7 cellular contexts compared by ENCODE assay signal in genomic region chr11:77819921-77820564, GRCh38. TPM values are rescaled to one million over a fixed set of nuclear protein-coding genes. Genes with fewer than 3 reads are reported as not detected.
DNase-seq lines count a peak whose midpoint lies in the region; ATAC-seq, FAIRE-seq and TF ChIP-seq lines count a peak whose summit lies in the region.

No MANE protein-coding gene starts in this region.

- peak overlapping the region; percentile 100 for H3K4me3 ChIP-seq in HEK293 (ENCODE audit: low read depth, low read length)

- FAIRE-seq in GM12891 (lab: Jason Lieb, UNC): no peak

- peaks cover 16% of the 10 kb centered on the region for H3K36me3 Mint-ChIP-seq in activated CD4-positive, alpha-beta T cell treated with anti-CD3 and anti-CD28 coated beads, Interleukin-2, amount 10 ng/mL, durations not matched to agents 7 days and 5 days (ENCODE audit: low read depth)
- H3K36me3 Mint-ChIP-seq in effector memory CD8-positive, alpha-beta T cell (ENCODE audit: insufficient read depth): peaks cover 17% of the 10 kb centered on the region
- peaks cover 5% of the 10 kb centered on the region for H3K36me3 Mint-ChIP-seq in mesothelial cell of epicardium

- peaks cover 31% of the 10 kb centered on the region for H3K4me1 Mint-ChIP-seq in activated CD4-positive, alpha-beta T cell treated with anti-CD3 and anti-CD28 coated beads, Interleukin-2, amount 10 ng/mL, durations not matched to agents 7 days and 5 days
- peaks cover 24 to 38% of the 10 kb centered on the region in 2 donors for H3K4me1 Mint-ChIP-seq in effector memory CD8-positive, alpha-beta T cell (ENCODE audit: low read depth in 2 of 2)
- peaks cover 33% of the 10 kb centered on the region for H3K4me1 Mint-ChIP-seq in mesothelial cell of epicardium

- TF ChIP-seq CTCF in HEK293 (tag by site-specific recombination; IDR thresholded peaks at IDR 0.05): no peak
- no peak for TF ChIP-seq CTCF in mesothelial cell of epicardium (IDR thresholded peaks at IDR 0.05; ENCODE audit: unreplicated experiment)

- POLR2A ChIA-PET in HEK293 (lab: Yijun Ruan, JAX): interaction anchor here (0.5 to 2.4 kb wide), 4 partner anchors 102 to 368 kb away, joined by 3 to 19 read pairs (median 4); partner anchors contain the start of genes INTS4 and KCTD21
- POLR2A ChIA-PET in activated CD4-positive, alpha-beta T cell treated with anti-CD3 and anti-CD28 coated beads, Interleukin-2, amount 10 ng/mL, durations not matched to agents 7 days and 5 days (lab: Charles Lee): no interaction called here

- peak; percentile 15 for DNase-seq in GM12891 (ENCODE audit: insufficient read length, low spot score)
- DNase-seq in NCI-H1092 (lab: John Stamatoyannopoulos, UW): peak; percentile 46
- DNase-seq in activated CD4-positive, alpha-beta T cell treated with anti-CD3 and anti-CD28 coated beads, Interleukin-2, amount 10 ng/mL, durations not matched to agents 7 days and 5 days: peak; percentile 31
- peak; percentile 15 to 31 (median 20) for DNase-seq in effector memory CD8-positive, alpha-beta T cell
- DNase-seq in mesothelial cell of epicardium (ENCODE audit: low spot score in 2 of 2, unreplicated experiment in 2 of 2): peak; percentile 47 to 72
- peak; percentile 63 for DNase-seq in stimulated activated CD8-positive, alpha-beta memory T cell treated with anti-CD3 and anti-CD28 coated beads, Interleukin-4, amount 100 ng/mL, for 48 hours

- H3K4me1 ChIP-seq in HEK293 (ENCODE audit: control insufficient read depth, insufficient read depth, low read length): no peaks in the 10 kb centered on the region

- no peaks in the 10 kb centered on the region for H3K36me3 ChIP-seq in HEK293 (ENCODE audit: control insufficient read depth in 2 of 2, insufficient read depth in 1 of 2, low read length in 2 of 2)

- H3K27ac Mint-ChIP-seq in activated CD4-positive, alpha-beta T cell treated with anti-CD3 and anti-CD28 coated beads, Interleukin-2, amount 10 ng/mL, durations not matched to agents 7 days and 5 days: peak overlapping the region; percentile 95
- peak overlapping the region; percentile 91 to 96 for H3K27ac Mint-ChIP-seq in effector memory CD8-positive, alpha-beta T cell
- H3K27ac Mint-ChIP-seq in mesothelial cell of epicardium: peak overlapping the region; percentile 98

- CTCF ChIA-PET in HEK293 (lab: Yijun Ruan, JAX): interaction anchor here (0.7 to 1.2 kb wide), 3 partner anchors 46 to 231 kb away, joined by 3 to 8 read pairs (median 3); no protein-coding TSS in a partner anchor
- CTCF ChIA-PET in activated CD4-positive, alpha-beta T cell treated with anti-CD3 and anti-CD28 coated beads, Interleukin-2, amount 10 ng/mL, durations not matched to agents 7 days and 5 days (lab: Charles Lee): interaction anchor here (0.7 to 0.8 kb wide), 3 partner anchors 81 to 175 kb away, joined by 3 to 5 read pairs (median 3); partner anchors contain the start of gene INTS4

- peak; percentile 4 for ATAC-seq in effector memory CD8-positive, alpha-beta T cell (replicated peaks)

- H3K27ac ChIP-seq in HEK293 (ENCODE audit: extremely low read depth, low read depth, low read length): peak overlapping the region; percentile 94

- H3K9me3 Mint-ChIP-seq in activated CD4-positive, alpha-beta T cell treated with anti-CD3 and anti-CD28 coated beads, Interleukin-2, amount 10 ng/mL, durations not matched to agents 7 days and 5 days: no peaks in the 10 kb centered on the region
- H3K9me3 Mint-ChIP-seq in effector memory CD8-positive, alpha-beta T cell: peaks cover 0 to under 1% of the 10 kb centered on the region in 2 donors
- H3K9me3 Mint-ChIP-seq in mesothelial cell of epicardium: peaks cover 6% of the 10 kb centered on the region

- no peaks in the 10 kb centered on the region for H3K9me3 ChIP-seq in HEK293 (ENCODE audit: control insufficient read depth, insufficient read depth, low read depth, low read length)

- TF ChIP-seq POLR2A in GM12891 (IDR thresholded peaks at IDR 0.05; ENCODE audit: low read depth, low read length): no peak

- H3K4me3 Mint-ChIP-seq in activated CD4-positive, alpha-beta T cell treated with anti-CD3 and anti-CD28 coated beads, Interleukin-2, amount 10 ng/mL, durations not matched to agents 7 days and 5 days: peak overlapping the region; percentile 98
- H3K4me3 Mint-ChIP-seq in effector memory CD8-positive, alpha-beta T cell: peak overlapping the region; percentile 87 to 98
- peak overlapping the region; percentile 96 for H3K4me3 Mint-ChIP-seq in mesothelial cell of epicardium

- no peaks in the 10 kb centered on the region for H3K27me3 Mint-ChIP-seq in activated CD4-positive, alpha-beta T cell treated with anti-CD3 and anti-CD28 coated beads, Interleukin-2, amount 10 ng/mL, durations not matched to agents 7 days and 5 days
- no peaks in the 10 kb centered on the region for H3K27me3 Mint-ChIP-seq in effector memory CD8-positive, alpha-beta T cell
- H3K27me3 Mint-ChIP-seq in mesothelial cell of epicardium (ENCODE audit: low read depth): no peaks in the 10 kb centered on the region

TF ChIP-seq in GM12891, 5 proteins besides CTCF, POLR2A, EP300 and RAD21:
- TF ChIP-seq SPI1 (IDR thresholded peaks at IDR 0.05; ENCODE audit: low read depth, low read length): no peak
- TF ChIP-seq POU2F2 (IDR thresholded peaks at IDR 0.05; ENCODE audit: low read depth, low read length): no peak
- no peak for TF ChIP-seq PAX5 (IDR thresholded peaks at IDR 0.05; ENCODE audit: insufficient read depth, low read length, severe bottlenecking)
- TF ChIP-seq TAF1 (IDR thresholded peaks at IDR 0.05; ENCODE audit: low read depth, low read length): no peak
- TF ChIP-seq POLR2AphosphoS5 (IDR thresholded peaks at IDR 0.05; ENCODE audit: low read depth, low read length): no peak

TF ChIP-seq in HEK293, 187 proteins besides CTCF, POLR2A, EP300 and RAD21 (continues in another document):
- TF ChIP-seq, protein P1, sequence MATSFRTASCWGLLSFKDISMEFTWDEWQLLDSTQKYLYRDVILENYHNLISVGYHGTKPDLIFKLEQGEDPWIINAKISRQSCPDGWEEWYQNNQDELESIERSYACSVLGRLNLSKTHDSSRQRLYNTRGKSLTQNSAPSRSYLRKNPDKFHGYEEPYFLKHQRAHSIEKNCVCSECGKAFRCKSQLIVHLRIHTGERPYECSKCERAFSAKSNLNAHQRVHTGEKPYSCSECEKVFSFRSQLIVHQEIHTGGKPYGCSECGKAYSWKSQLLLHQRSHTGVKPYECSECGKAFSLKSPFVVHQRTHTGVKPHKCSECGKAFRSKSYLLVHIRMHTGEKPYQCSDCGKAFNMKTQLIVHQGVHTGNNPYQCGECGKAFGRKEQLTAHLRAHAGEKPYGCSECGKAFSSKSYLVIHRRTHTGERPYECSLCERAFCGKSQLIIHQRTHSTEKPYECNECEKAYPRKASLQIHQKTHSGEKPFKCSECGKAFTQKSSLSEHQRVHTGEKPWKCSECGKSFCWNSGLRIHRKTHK (tag by site-specific recombination; IDR thresholded peaks at IDR 0.05): no peak
- TF ChIP-seq, protein P2, sequence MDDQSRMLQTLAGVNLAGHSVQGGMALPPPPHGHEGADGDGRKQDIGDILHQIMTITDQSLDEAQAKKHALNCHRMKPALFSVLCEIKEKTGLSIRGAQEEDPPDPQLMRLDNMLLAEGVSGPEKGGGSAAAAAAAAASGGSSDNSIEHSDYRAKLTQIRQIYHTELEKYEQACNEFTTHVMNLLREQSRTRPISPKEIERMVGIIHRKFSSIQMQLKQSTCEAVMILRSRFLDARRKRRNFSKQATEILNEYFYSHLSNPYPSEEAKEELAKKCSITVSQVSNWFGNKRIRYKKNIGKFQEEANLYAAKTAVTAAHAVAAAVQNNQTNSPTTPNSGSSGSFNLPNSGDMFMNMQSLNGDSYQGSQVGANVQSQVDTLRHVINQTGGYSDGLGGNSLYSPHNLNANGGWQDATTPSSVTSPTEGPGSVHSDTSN (CRISPR knock-in tag; IDR thresholded peaks at IDR 0.05): no peak
- TF ChIP-seq IKZF3 (tag by site-specific recombination; IDR thresholded peaks at IDR 0.05) (peak; percentile 72; the same call in 1 of the 2 replicates), ZNF558 (tag by site-specific recombination; IDR thresholded peaks at IDR 0.05) (no peak), ZFP41 (tag by site-specific recombination; IDR thresholded peaks at IDR 0.05; ENCODE audit: borderline replicate concordance) (no peak), ZNF660 (tag by site-specific recombination; IDR thresholded peaks at IDR 0.05) (no peak), ZNF398 (tag by site-specific recombination; IDR thresholded peaks at IDR 0.05) (peak; percentile 77), ZBTB21 (tag by site-specific recombination; IDR thresholded peaks at IDR 0.05) (no peak)
- TF ChIP-seq, protein P3, sequence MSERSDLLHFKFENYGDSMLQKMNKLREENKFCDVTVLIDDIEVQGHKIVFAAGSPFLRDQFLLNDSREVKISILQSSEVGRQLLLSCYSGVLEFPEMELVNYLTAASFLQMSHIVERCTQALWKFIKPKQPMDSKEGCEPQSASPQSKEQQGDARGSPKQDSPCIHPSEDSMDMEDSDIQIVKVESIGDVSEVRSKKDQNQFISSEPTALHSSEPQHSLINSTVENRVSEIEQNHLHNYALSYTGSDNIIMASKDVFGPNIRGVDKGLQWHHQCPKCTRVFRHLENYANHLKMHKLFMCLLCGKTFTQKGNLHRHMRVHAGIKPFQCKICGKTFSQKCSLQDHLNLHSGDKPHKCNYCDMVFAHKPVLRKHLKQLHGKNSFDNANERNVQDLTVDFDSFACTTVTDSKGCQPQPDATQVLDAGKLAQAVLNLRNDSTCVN (tag by site-specific recombination; optimal IDR thresholded peaks at IDR 0.05): peak; percentile 9

RNA-seq across cellular contexts. Expression of gene RSF1, which starts 0.5 kb away (rescaled TPM):
- 20.4 TPM for polyA plus RNA-seq in GM12891 (2012; ENCODE audit: low read depth, missing spikeins)
- total RNA-seq in activated CD4-positive, alpha-beta T cell treated with anti-CD3 and anti-CD28 coated beads, Interleukin-2, amount 10 ng/mL, durations not matched to agents 7 days and 5 days: 10 to 100 TPM; 57.8 to 62.5 TPM
- total RNA-seq in mesothelial cell of epicardium: 104 to 109 TPM (median 105 TPM) in 3 replicates

RNA-seq across cellular contexts. Expression of gene AAMDC, which starts 0.9 kb away (rescaled TPM):
- polyA plus RNA-seq in GM12891 (2012; ENCODE audit: low read depth, missing spikeins): 19.0 TPM
- total RNA-seq in activated CD4-positive, alpha-beta T cell treated with anti-CD3 and anti-CD28 coated beads, Interleukin-2, amount 10 ng/mL, durations not matched to agents 7 days and 5 days: 10 to 100 TPM in 1 of 2 experiments, 1 to 10 TPM in 1; 9.8 to 18.8 TPM
- 26.7 to 30.0 TPM (median 27.2 TPM) in 3 replicates for total RNA-seq in mesothelial cell of epicardium

Comparison
In these comparisons a context has a peak if more than half of its experiments do, and no peak if none do; other contexts are left out.
1. Peak in every context shown above with its lines: DNase-seq, ATAC-seq, H3K4me3 ChIP-seq and H3K27ac ChIP-seq.